Comparison of ENCODE assay signal across 19 cellular contexts in genomic region chr3:153093629-153094028, GRCh38.
A peak's percentile ranks its signal among the peaks of the same experiment; 100 is the strongest.
DNase-seq lines count a peak whose midpoint lies in the region; ATAC-seq and TF ChIP-seq lines count a peak whose summit lies in the region.
"Had no signal": no experiment of that assay in that cellular context is flagged by ENCODE, and none has a peak within 500 bp of the region (broad histone marks: within the 10 kb centered on the region; RNA-seq: fewer than 3 reads in every experiment).

No MANE protein-coding gene starts in this region.

- H3K9ac ChIP-seq in H9 (ENCODE audit: extremely low read depth, insufficient read length, low read length) (no peak overlapping the region), HUES64 (ENCODE audit: low read depth, low read length) (no peak overlapping the region), iPS-20b (ENCODE audit: low read depth, low read length) (no peak overlapping the region)
- H3K9ac ChIP-seq: BLaER1, GM23248 had no signal

- H3K4me1 Mint-ChIP-seq in H9 (peaks cover 54 to 59% of the 10 kb centered on the region in 2 experiments), T-helper 17 cell (peaks cover 3% of the 10 kb centered on the region)
- H3K4me1 Mint-ChIP-seq in activated T-cell treated with anti-CD3 and anti-CD28 coated beads, Interleukin-2, amount 50 U/mL, for 24 hours (ENCODE audit: low read depth): peaks cover 21% of the 10 kb centered on the region
- peaks cover 15% of the 10 kb centered on the region for H3K4me1 Mint-ChIP-seq in activated naive CD8-positive, alpha-beta T cell treated with anti-CD3 and anti-CD28 coated beads for 36 hours

- no peak overlapping the region for H3K56ac ChIP-seq in H9 (ENCODE audit: insufficient read length, low read depth, low read length)

- no peak overlapping the region for H2AK5ac ChIP-seq in H9 (ENCODE audit: insufficient read length, low read length)

- H2BK120ac ChIP-seq in H9 (ENCODE audit: low read depth, low read length, poor library complexity, severe bottlenecking): no peak overlapping the region

- no peak overlapping the region for H4K91ac ChIP-seq in H9 (ENCODE audit: insufficient read length, low read depth, low read length)

- H3K18ac ChIP-seq in H9 (ENCODE audit: insufficient read length, low read depth, low read length): no peak overlapping the region

- H3K4me2 ChIP-seq in H9 (ENCODE audit: insufficient read depth, insufficient read length, low read length): no peak overlapping the region
- H3K4me2 ChIP-seq: A549, BLaER1 had no signal

- H3K27me3 ChIP-seq in H9 (ENCODE audit: insufficient read depth, low read length) (no peaks in the 10 kb centered on the region), HUES64 (ENCODE audit: insufficient read depth, low read length) (no peaks in the 10 kb centered on the region), iPS-20b (ENCODE audit: insufficient read depth, low read length) (no peaks in the 10 kb centered on the region)
- H3K27me3 ChIP-seq: BLaER1 had no signal

- H3K27ac ChIP-seq in H9 (ENCODE audit: insufficient read length, low read depth, low read length) (no peak overlapping the region), HUES64 (ENCODE audit: low read depth, low read length) (peak overlapping the region; percentile 5; the same call in 1 of the 2 replicates), iPS-20b (ENCODE audit: low read length) (no peak overlapping the region)
- H3K27ac ChIP-seq: A549, BLaER1, GM23248 had no signal

- H4K8ac ChIP-seq in H9 (replicated peaks; ENCODE audit: insufficient read length, low read depth, low read length): no peak overlapping the region

- TF ChIP-seq CTCF in H9 (conservative IDR thresholded peaks at IDR 0.05): no peak

- H3K4ac ChIP-seq in H9 (ENCODE audit: low read depth, low read length): no peak overlapping the region

- H3K36me3 Mint-ChIP-seq in H9 (ENCODE audit: insufficient read depth in 1 of 3, low read depth in 3 of 3): peaks cover 0 to 6% (median 3%) of the 10 kb centered on the region in 3 experiments; a peak in 6 of 7 replicates
- H3K36me3 Mint-ChIP-seq in T-helper 17 cell (ENCODE audit: low read depth): no peaks in the 10 kb centered on the region
- no peaks in the 10 kb centered on the region for H3K36me3 Mint-ChIP-seq in activated T-cell treated with anti-CD3 and anti-CD28 coated beads, Interleukin-2, amount 50 U/mL, for 24 hours (ENCODE audit: low read depth)
- H3K36me3 Mint-ChIP-seq in activated naive CD8-positive, alpha-beta T cell treated with anti-CD3 and anti-CD28 coated beads for 36 hours: no peaks in the 10 kb centered on the region
- H3K36me3 Mint-ChIP-seq: CD8-positive, alpha-beta memory T cell had no signal

- H3K36me3 ChIP-seq in HUES64 (ENCODE audit: insufficient read depth, low read length) (no peaks in the 10 kb centered on the region), iPS-20b (ENCODE audit: insufficient read depth, low read depth, low read length) (no peaks in the 10 kb centered on the region)
- H3K36me3 ChIP-seq: BLaER1 had no signal

- peaks cover under 1 to 6% of the 10 kb centered on the region in 2 experiments; a peak in 4 of 5 replicates for H3K9me3 Mint-ChIP-seq in H9
- no peaks in the 10 kb centered on the region for H3K9me3 Mint-ChIP-seq in activated T-cell treated with anti-CD3 and anti-CD28 coated beads, Interleukin-2, amount 50 U/mL, for 24 hours
- H3K9me3 Mint-ChIP-seq in activated naive CD8-positive, alpha-beta T cell treated with anti-CD3 and anti-CD28 coated beads for 36 hours: no peaks in the 10 kb centered on the region
- H3K9me3 Mint-ChIP-seq: CD8-positive, alpha-beta memory T cell had no signal

- no peak overlapping the region for H3K4me3 ChIP-seq in HUES64 (ENCODE audit: low read length)
- peak overlapping the region; percentile 37; the same call in 1 of the 2 replicates for H3K4me3 ChIP-seq in iPS-20b (ENCODE audit: low read length)
- H3K4me3 ChIP-seq: A549, BLaER1, GM23248 had no signal

- DNase-seq in H9 (no peak), T-helper 17 cell (no peak), NCI-H510A (lab: John Stamatoyannopoulos, UW) (no peak)
- no peak for DNase-seq in activated CD8-positive, alpha-beta memory T cell treated with anti-CD3 and anti-CD28 coated beads for 24 hours
- no peak for DNase-seq in activated T-cell treated with anti-CD3 and anti-CD28 coated beads, Interleukin-2, amount 50 U/mL, for 24 hours
- no peak for DNase-seq in activated naive CD8-positive, alpha-beta T cell treated with anti-CD3 and anti-CD28 coated beads for 36 hours
- DNase-seq: AML-193; Caco-2; CD8-positive, alpha-beta memory T cell; DMS53; GF-D8; GM23248; H7; IMR-90; KG1 had no signal

- H3K14ac ChIP-seq in H9 (ENCODE audit: insufficient read depth, low read length): no peak overlapping the region

- peak overlapping the region; percentile 10 to 87 (median 38); a peak in 5 of 7 replicates for H3K27ac Mint-ChIP-seq in H9
- H3K27ac Mint-ChIP-seq in T-helper 17 cell: peak overlapping the region; percentile 27
- H3K27ac Mint-ChIP-seq in activated T-cell treated with anti-CD3 and anti-CD28 coated beads, Interleukin-2, amount 50 U/mL, for 24 hours: no peak overlapping the region
- no peak overlapping the region for H3K27ac Mint-ChIP-seq in activated naive CD8-positive, alpha-beta T cell treated with anti-CD3 and anti-CD28 coated beads for 36 hours

- no peak overlapping the region for H4K5ac ChIP-seq in H9 (ENCODE audit: insufficient read length, low read depth, low read length)

- no peak overlapping the region for H2AFZ ChIP-seq in H9 (ENCODE audit: low read length)
- H2AFZ ChIP-seq: GM23248 had no signal

- no peaks in the 10 kb centered on the region for H3K79me2 ChIP-seq in H9 (ENCODE audit: insufficient read depth, low read length)

- H2BK15ac ChIP-seq in H9 (ENCODE audit: low read depth, low read length): no peak overlapping the region

- H3T11ph ChIP-seq in H9 (ENCODE audit: low read length): no peak overlapping the region

- H3K27me3 Mint-ChIP-seq in H9 (ENCODE audit: low read depth) (peaks cover 1% of the 10 kb centered on the region; the same call in 1 of the 2 replicates), T-helper 17 cell (no peaks in the 10 kb centered on the region)
- no peaks in the 10 kb centered on the region for H3K27me3 Mint-ChIP-seq in activated T-cell treated with anti-CD3 and anti-CD28 coated beads, Interleukin-2, amount 50 U/mL, for 24 hours
- H3K27me3 Mint-ChIP-seq in activated naive CD8-positive, alpha-beta T cell treated with anti-CD3 and anti-CD28 coated beads for 36 hours: no peaks in the 10 kb centered on the region

- no peak for ATAC-seq in T-helper 17 cell
- ATAC-seq: A549 had no signal

- no peaks in the 10 kb centered on the region for H4K20me1 ChIP-seq in H9 (ENCODE audit: control insufficient read depth, insufficient read depth, insufficient read length)
- H4K20me1 ChIP-seq: BLaER1 had no signal

- H3K4me3 Mint-ChIP-seq in H9 (no peak overlapping the region), T-helper 17 cell (no peak overlapping the region)
- H3K4me3 Mint-ChIP-seq in activated T-cell treated with anti-CD3 and anti-CD28 coated beads, Interleukin-2, amount 50 U/mL, for 24 hours: no peak overlapping the region
- no peak overlapping the region for H3K4me3 Mint-ChIP-seq in activated naive CD8-positive, alpha-beta T cell treated with anti-CD3 and anti-CD28 coated beads for 36 hours
- H3K4me3 Mint-ChIP-seq: CD8-positive, alpha-beta memory T cell had no signal

- H2BK12ac ChIP-seq in H9 (ENCODE audit: insufficient read length, low read depth, low read length): no peak overlapping the region

- H3K4me1 ChIP-seq in H9 (ENCODE audit: insufficient read depth, low read length) (peaks cover 2% of the 10 kb centered on the region; the same call in 1 of the 2 replicates), HUES64 (ENCODE audit: insufficient read depth, low read length) (peaks cover 45% of the 10 kb centered on the region), iPS-20b (ENCODE audit: insufficient read depth, low read length) (peaks cover 34% of the 10 kb centered on the region)
- H3K4me1 ChIP-seq: BLaER1 had no signal

- no peak overlapping the region for H2BK20ac ChIP-seq in H9 (ENCODE audit: low read depth, low read length, poor library complexity, severe bottlenecking)

- H3K23ac ChIP-seq in H9 (ENCODE audit: insufficient read length, low read depth, low read length): no peak overlapping the region

- H3K79me1 ChIP-seq in H9 (ENCODE audit: insufficient read depth, low read depth, low read length, poor library complexity, severe bottlenecking): no peaks in the 10 kb centered on the region

- no peaks in the 10 kb centered on the region for H3K9me3 ChIP-seq in H9 (ENCODE audit: control insufficient read depth, low read depth, low read length)
- H3K9me3 ChIP-seq in HUES64 (ENCODE audit: insufficient read depth, low read depth, low read length): 0 out of 2 replicates have a peak, but pooled peaks cover 5% of the 10 kb centered on the region
- no peaks in the 10 kb centered on the region for H3K9me3 ChIP-seq in T-helper 17 cell (ENCODE audit: control insufficient read depth, low read length, poor library complexity, severe bottlenecking)
- peaks cover 6% of the 10 kb centered on the region; the same call in 1 of the 2 replicates for H3K9me3 ChIP-seq in iPS-20b (ENCODE audit: insufficient read depth, low read depth, low read length)
- H3K9me3 ChIP-seq: A549, BLaER1, Caco-2 had no signal

- no peak overlapping the region for H2BK5ac ChIP-seq in H9 (ENCODE audit: insufficient read length, low read length)

- no peaks in the 10 kb centered on the region for H3K23me2 ChIP-seq in H9 (ENCODE audit: insufficient read length, low read depth, low read length, poor library complexity, severe bottlenecking)

Comparison
In these comparisons a context has a peak if more than half of its experiments do, and no peak if none do; other contexts are left out.
1. H3K27ac Mint-ChIP-seq: peak in H9 (3 of 3) and T-helper 17 cell (single experiment); none in activated T-cell treated with anti-CD3 and anti-CD28 coated beads, Interleukin-2, amount 50 U/mL, for 24 hours (single experiment) and activated naive CD8-positive, alpha-beta T cell treated with anti-CD3 and anti-CD28 coated beads for 36 hours (single experiment).